10 cellular contexts compared by ENCODE assay signal in the genomic region with DNA sequence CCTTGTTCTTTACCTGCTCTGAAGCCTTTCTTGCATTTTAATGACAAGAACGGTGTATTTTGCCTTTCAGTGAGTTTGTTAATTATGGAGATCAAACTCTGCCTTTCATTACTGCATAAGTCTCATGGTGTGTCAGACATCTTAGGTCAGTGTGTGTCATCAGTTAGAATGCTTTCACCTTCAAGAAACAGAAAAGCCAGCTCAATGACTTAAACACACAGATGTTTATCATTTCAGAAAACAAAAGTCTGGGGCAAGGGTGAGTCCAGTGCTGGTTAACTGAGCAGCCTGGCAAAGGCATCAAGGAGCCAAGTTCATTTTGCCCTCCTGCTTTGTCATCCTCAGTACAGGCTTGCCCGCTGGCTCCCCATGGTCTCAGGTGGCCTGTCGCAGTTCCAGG. TPM values are rescaled to one million over a fixed set of nuclear protein-coding genes. Genes with fewer than 3 reads are reported as not detected.
DNase-seq lines count a peak whose midpoint lies in the region; ATAC-seq and TF ChIP-seq lines count a peak whose summit lies in the region.
"Had no signal": no experiment of that assay in that cellular context is flagged by ENCODE, and none has a peak within 500 bp of the region (broad histone marks: within the 10 kb centered on the region; RNA-seq: fewer than 3 reads in every experiment).

No MANE protein-coding gene starts in this region.

- H3K9me2 ChIP-seq in SK-N-SH: no peaks in the 10 kb centered on the region

- TF ChIP-seq EP300 in SK-N-SH (IDR thresholded peaks at IDR 0.05; ENCODE audit: borderline replicate concordance in 1 of 2, low read depth in 1 of 2, low read length in 1 of 2): 0 out of 4 replicates have a peak, but pooled peaks of 1 of the 2 experiments have one; percentile 46

- no peaks in the 10 kb centered on the region for H3K9me3 Mint-ChIP-seq in activated T-cell treated with anti-CD3 and anti-CD28 coated beads, Interleukin-2, amount 50 U/mL, for 4 hours
- H3K9me3 Mint-ChIP-seq: immature natural killer cell had no signal

- no peak for DNase-seq in activated T-cell treated with anti-CD3 and anti-CD28 coated beads, Interleukin-2, amount 50 U/mL, for 4 hours
- no peak for DNase-seq in activated T-cell treated with anti-CD3 and anti-CD28 coated beads, Interleukin-2, amount 50 U/mL, for 1 hour
- DNase-seq in SK-N-SH (no peak), esophagus squamous epithelium (lab: John Stamatoyannopoulos, UW) (no peak), colonic mucosa (no peak), GM13976 (ENCODE audit: low spot score) (no peak)
- no peak for DNase-seq in stimulated activated naive CD8-positive, alpha-beta T cell treated with anti-CD3 and anti-CD28 coated beads, Interleukin-15, Interleukin-2, amounts not matched to agents 100 U/mL and 50 U/mL, for 24 hours
- DNase-seq: immature natural killer cell, occipital lobe had no signal

- H3K79me2 ChIP-seq in SK-N-SH (ENCODE audit: insufficient read depth): peaks cover 96% of the 10 kb centered on the region

- TF ChIP-seq RAD21 in SK-N-SH (IDR thresholded peaks at IDR 0.05; ENCODE audit: low read length): no peak

- H3K9ac ChIP-seq in SK-N-SH (peak overlapping the region; percentile 26; the same call in 1 of the 2 replicates), colonic mucosa (ENCODE audit: low read depth in 2 of 2, low read length in 2 of 2) (no peak overlapping the region)

- no peak overlapping the region for H2AFZ ChIP-seq in SK-N-SH (ENCODE audit: low read depth)

- H3K4me3 Mint-ChIP-seq in activated T-cell treated with anti-CD3 and anti-CD28 coated beads, Interleukin-2, amount 50 U/mL, for 4 hours: no peak overlapping the region

- peaks cover 2% of the 10 kb centered on the region for H3K36me3 Mint-ChIP-seq in activated T-cell treated with anti-CD3 and anti-CD28 coated beads, Interleukin-2, amount 50 U/mL, for 4 hours (ENCODE audit: insufficient read depth)
- H3K36me3 Mint-ChIP-seq: immature natural killer cell had no signal

- no peaks in the 10 kb centered on the region for H4K20me1 ChIP-seq in SK-N-SH (ENCODE audit: insufficient read depth)

- no peak for TF ChIP-seq POLR2A in esophagus squamous epithelium (IDR thresholded peaks at IDR 0.05)

- peak; percentile 36 to 55 for ATAC-seq in activated T-cell treated with anti-CD3 and anti-CD28 coated beads, Interleukin-2, amount 50 U/mL, for 4 hours
- ATAC-seq in stimulated activated naive CD8-positive, alpha-beta T cell treated with anti-CD3 and anti-CD28 coated beads, Interleukin-15, Interleukin-2, amounts not matched to agents 100 U/mL and 50 U/mL, for 24 hours: peak; percentile 17
- ATAC-seq in GM18873 (IDR thresholded peaks at IDR 0.05; ENCODE audit: low FRiP score, unreplicated experiment): no peak

- H3K36me3 ChIP-seq in SK-N-SH (replicated peaks in 1 of 2; ENCODE audit: control insufficient read depth in 1 of 2, insufficient read depth in 2 of 2, low read length in 1 of 2): no peaks in the 10 kb centered on the region
- H3K36me3 ChIP-seq in esophagus squamous epithelium: no peaks in the 10 kb centered on the region
- H3K36me3 ChIP-seq in colonic mucosa: no peaks in the 10 kb centered on the region

- H3K4me3 ChIP-seq in SK-N-SH (ENCODE audit: low read depth in 2 of 2, low read length in 1 of 2) (no peak overlapping the region), esophagus squamous epithelium (no peak overlapping the region), colonic mucosa (no peak overlapping the region)

- H3K4me2 ChIP-seq in SK-N-SH: peak overlapping the region; percentile 46; the same call in 1 of the 2 replicates

- H3K27ac ChIP-seq in SK-N-SH (ENCODE audit: low read depth in 2 of 2, low read length in 1 of 2) (peak overlapping the region; percentile 40 to 77; a peak in 3 of 4 replicates), esophagus squamous epithelium (peak overlapping the region; percentile 7 to 84 (median 80)), colonic mucosa (no peak overlapping the region)

- peaks cover 72% of the 10 kb centered on the region for H3K4me1 Mint-ChIP-seq in activated T-cell treated with anti-CD3 and anti-CD28 coated beads, Interleukin-2, amount 50 U/mL, for 4 hours (ENCODE audit: low read depth)

- CTCF ChIA-PET in SK-N-SH (lab: Yijun Ruan, JAX): interaction anchor here (0.6 to 2.2 kb wide), 5 partner anchors 9 to 98 kb away, joined by 3 to 8 read pairs (median 6); no protein-coding TSS in a partner anchor

- H3K9me3 ChIP-seq in SK-N-SH: no peaks in the 10 kb centered on the region
- no peaks in the 10 kb centered on the region for H3K9me3 ChIP-seq in esophagus squamous epithelium
- no peaks in the 10 kb centered on the region for H3K9me3 ChIP-seq in colonic mucosa

- TF ChIP-seq CTCF in SK-N-SH (IDR thresholded peaks at IDR 0.05) (no peak), esophagus squamous epithelium (IDR thresholded peaks at IDR 0.05) (no peak), colonic mucosa (IDR thresholded peaks at IDR 0.05) (no peak), GM13976 (IDR thresholded peaks at IDR 0.05; ENCODE audit: borderline replicate concordance, control extremely low read depth, extremely low read depth, insufficient read depth, missing control alignments) (no peak)

- H3K27me3 ChIP-seq in SK-N-SH (ENCODE audit: insufficient read depth) (no peaks in the 10 kb centered on the region), esophagus squamous epithelium (no peaks in the 10 kb centered on the region), colonic mucosa (no peaks in the 10 kb centered on the region)

- intact Hi-C loops in esophagus squamous epithelium (cut with DNase I) (no loop called here), colonic mucosa (cut with DNase I) (no loop called here)

- POLR2A ChIA-PET in SK-N-SH (lab: Yijun Ruan, JAX): no interaction called here

- peaks cover 40 to 55% of the 10 kb centered on the region in 2 experiments for H3K4me1 ChIP-seq in SK-N-SH (ENCODE audit: control insufficient read depth in 1 of 2, insufficient read depth in 2 of 2, low read depth in 1 of 2, low read length in 1 of 2)
- peaks cover 16 to 58% (median 40%) of the 10 kb centered on the region in 3 donors for H3K4me1 ChIP-seq in esophagus squamous epithelium
- peaks cover 3% of the 10 kb centered on the region for H3K4me1 ChIP-seq in colonic mucosa

- in situ Hi-C loops in GM13976 (cut with MboI; ENCODE audit: low sequenced_read_pairs, unreplicated experiment): no loop called here

- H3K27me3 Mint-ChIP-seq in activated T-cell treated with anti-CD3 and anti-CD28 coated beads, Interleukin-2, amount 50 U/mL, for 4 hours (ENCODE audit: low read depth): no peaks in the 10 kb centered on the region

- 51% methylated on average over 3 of the region's 3 CpGs for WGBS in SK-N-SH (ENCODE audit: low lambda C conversion rate)
- WGBS in esophagus squamous epithelium, 2 donors: 73 to 74% methylated on average over 2 to 3 of the region's 3 CpGs

- peaks cover 34% of the 10 kb centered on the region for H3F3A ChIP-seq in SK-N-SH (replicated peaks; ENCODE audit: insufficient read depth)

TF ChIP-seq in SK-N-SH, 30 proteins besides CTCF, POLR2A, EP300 and RAD21 (continues in another document):
- TF ChIP-seq NFIC (IDR thresholded peaks at IDR 0.05; ENCODE audit: borderline replicate concordance) (no peak), YY1 (IDR thresholded peaks at IDR 0.05; ENCODE audit: low read depth) (peak; percentile 30; the same call in 1 of the 2 replicates), TEAD4 (IDR thresholded peaks at IDR 0.05; ENCODE audit: borderline replicate concordance, insufficient read depth) (no peak; the same call in 1 of the 2 replicates), NRF1 (IDR thresholded peaks at IDR 0.05; ENCODE audit: low read depth, low read length) (no peak), RXRA (IDR thresholded peaks at IDR 0.05; ENCODE audit: borderline replicate concordance, low read depth) (peak; percentile 49; the same call in 1 of the 2 replicates), FOXM1 (IDR thresholded peaks at IDR 0.05; ENCODE audit: low read depth) (no peak), CHD2 (IDR thresholded peaks at IDR 0.05; ENCODE audit: low read length, partially characterized antibody) (no peak), TCF12 (IDR thresholded peaks at IDR 0.05) (peak; percentile 73), GATA2 (CRISPR knock-in tag; IDR thresholded peaks at IDR 0.05) (no peak), ELF1 (IDR thresholded peaks at IDR 0.05) (no peak)
- TF ChIP-seq, protein P1, sequence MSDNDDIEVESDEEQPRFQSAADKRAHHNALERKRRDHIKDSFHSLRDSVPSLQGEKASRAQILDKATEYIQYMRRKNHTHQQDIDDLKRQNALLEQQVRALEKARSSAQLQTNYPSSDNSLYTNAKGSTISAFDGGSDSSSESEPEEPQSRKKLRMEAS (IDR thresholded peaks at IDR 0.05; ENCODE audit: low read depth): no peak
- TF ChIP-seq, protein P2, sequence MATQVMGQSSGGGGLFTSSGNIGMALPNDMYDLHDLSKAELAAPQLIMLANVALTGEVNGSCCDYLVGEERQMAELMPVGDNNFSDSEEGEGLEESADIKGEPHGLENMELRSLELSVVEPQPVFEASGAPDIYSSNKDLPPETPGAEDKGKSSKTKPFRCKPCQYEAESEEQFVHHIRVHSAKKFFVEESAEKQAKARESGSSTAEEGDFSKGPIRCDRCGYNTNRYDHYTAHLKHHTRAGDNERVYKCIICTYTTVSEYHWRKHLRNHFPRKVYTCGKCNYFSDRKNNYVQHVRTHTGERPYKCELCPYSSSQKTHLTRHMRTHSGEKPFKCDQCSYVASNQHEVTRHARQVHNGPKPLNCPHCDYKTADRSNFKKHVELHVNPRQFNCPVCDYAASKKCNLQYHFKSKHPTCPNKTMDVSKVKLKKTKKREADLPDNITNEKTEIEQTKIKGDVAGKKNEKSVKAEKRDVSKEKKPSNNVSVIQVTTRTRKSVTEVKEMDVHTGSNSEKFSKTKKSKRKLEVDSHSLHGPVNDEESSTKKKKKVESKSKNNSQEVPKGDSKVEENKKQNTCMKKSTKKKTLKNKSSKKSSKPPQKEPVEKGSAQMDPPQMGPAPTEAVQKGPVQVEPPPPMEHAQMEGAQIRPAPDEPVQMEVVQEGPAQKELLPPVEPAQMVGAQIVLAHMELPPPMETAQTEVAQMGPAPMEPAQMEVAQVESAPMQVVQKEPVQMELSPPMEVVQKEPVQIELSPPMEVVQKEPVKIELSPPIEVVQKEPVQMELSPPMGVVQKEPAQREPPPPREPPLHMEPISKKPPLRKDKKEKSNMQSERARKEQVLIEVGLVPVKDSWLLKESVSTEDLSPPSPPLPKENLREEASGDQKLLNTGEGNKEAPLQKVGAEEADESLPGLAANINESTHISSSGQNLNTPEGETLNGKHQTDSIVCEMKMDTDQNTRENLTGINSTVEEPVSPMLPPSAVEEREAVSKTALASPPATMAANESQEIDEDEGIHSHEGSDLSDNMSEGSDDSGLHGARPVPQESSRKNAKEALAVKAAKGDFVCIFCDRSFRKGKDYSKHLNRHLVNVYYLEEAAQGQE (IDR thresholded peaks at IDR 0.05; ENCODE audit: low read depth, low read length): no peak

RNA-seq across cellular contexts. Expression of a gene that starts 54.5 kb away (rescaled TPM):
- 10 to 100 TPM; 43.4 to 46.3 (median 44.8) TPM for total RNA-seq in activated T-cell treated with anti-CD3 and anti-CD28 coated beads, Interleukin-2, amount 50 U/mL, for 4 hours
- polyA plus RNA-seq in SK-N-SH (2012; rRNA removed): 24.8 and 37.3 TPM in 2 replicates
- 22.0 and 34.4 TPM in 2 replicates for polyA plus RNA-seq in SK-N-SH (2012; cell fraction: cytosol; rRNA removed)
- 63.3 and 63.4 TPM in 2 replicates for polyA plus RNA-seq in SK-N-SH (2012; cell fraction: nucleus; rRNA removed)
- total RNA-seq in esophagus squamous epithelium (10 to 100 TPM; 17.9 to 37.6 (median 25.4) TPM), colonic mucosa (10 to 100 TPM; 10.1 to 20.9 TPM)
